Comparison of ENCODE assay signal across 28 cellular contexts in the genomic region with DNA sequence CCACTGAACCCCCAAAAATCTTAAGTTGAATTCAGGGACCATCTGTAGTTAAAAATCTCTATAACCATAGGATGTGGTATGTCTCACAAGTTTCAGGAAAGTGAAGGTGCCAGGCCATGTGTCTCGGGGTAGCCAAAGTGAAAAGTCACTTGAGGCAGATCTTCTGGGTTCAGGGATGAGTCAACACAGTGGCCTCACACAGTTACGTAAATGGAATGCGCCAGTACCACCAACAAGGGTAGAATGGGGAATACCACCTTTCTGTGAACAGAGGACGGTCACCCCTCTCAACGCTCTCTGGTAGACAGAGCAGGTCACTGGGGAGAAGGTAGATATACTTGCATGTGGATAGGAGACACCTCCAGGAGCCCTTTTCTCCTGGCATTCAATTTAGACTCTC.
DNase-seq lines count a peak whose midpoint lies in the region; ATAC-seq lines count a peak whose summit lies in the region.
"Had no signal": no experiment of that assay in that cellular context is flagged by ENCODE, and none has a peak within 500 bp of the region (broad histone marks: within the 10 kb centered on the region; RNA-seq: fewer than 3 reads in every experiment).

No MANE protein-coding gene starts in this region.

- intact Hi-C loops in activated CD4-positive, alpha-beta T cell treated with anti-CD3 and anti-CD28 coated beads for 36 hours (cut with DNase I, micrococcal nuclease): loop anchor here (1.0 to 2.0 kb wide), 3 partner anchors 12 to 32 kb away; no protein-coding TSS in a partner anchor
- intact Hi-C loops in naive thymus-derived CD4-positive, alpha-beta T cell (cut with micrococcal nuclease): no loop called here
- intact Hi-C loops in posterior cingulate gyrus (cut with DNase I): no loop called here

- H3K27me3 Mint-ChIP-seq in activated CD4-positive, alpha-beta T cell treated with anti-CD3 and anti-CD28 coated beads for 36 hours: no peaks in the 10 kb centered on the region
- H3K27me3 Mint-ChIP-seq in naive thymus-derived CD4-positive, alpha-beta T cell: no peaks in the 10 kb centered on the region
- H3K27me3 Mint-ChIP-seq: dendritic cell treated with granulocyte-macrophage colony-stimulating factor and Interleukin-4, amounts not matched to agents 40 ng/mL and 50 ng/mL, for 4 days had no signal

- no peak overlapping the region for H3K27ac ChIP-seq in naive thymus-derived CD4-positive, alpha-beta T cell (ENCODE audit: low read depth, low read length)
- H3K27ac ChIP-seq: body of pancreas, esophagus muscularis mucosa, KMS-11, Peyer's patch, right atrium auricular region had no signal

- H3K27ac Mint-ChIP-seq in activated CD4-positive, alpha-beta T cell treated with anti-CD3 and anti-CD28 coated beads for 36 hours: peak overlapping the region; percentile 82
- no peak overlapping the region for H3K27ac Mint-ChIP-seq in naive thymus-derived CD4-positive, alpha-beta T cell
- H3K27ac Mint-ChIP-seq: dendritic cell treated with granulocyte-macrophage colony-stimulating factor and Interleukin-4, amounts not matched to agents 40 ng/mL and 50 ng/mL, for 4 days; T-helper 2 cell treated with Interferon-gamma antibody and Interleukin-4, amounts not matched to agents 5 μg/mL and 100 μg/mL, for 36 hours had no signal

- CTCF ChIA-PET in activated CD4-positive, alpha-beta T cell treated with anti-CD3 and anti-CD28 coated beads for 36 hours (lab: Charles Lee): interaction anchor here (1.3 to 1.4 kb wide), 2 partner anchors 23 to 29 kb away, joined by 3 to 4 read pairs; no protein-coding TSS in a partner anchor
- CTCF ChIA-PET in naive thymus-derived CD4-positive, alpha-beta T cell (lab: Charles Lee): no interaction called here

- peaks cover 15% of the 10 kb centered on the region for H3K9me3 Mint-ChIP-seq in activated CD4-positive, alpha-beta T cell treated with anti-CD3 and anti-CD28 coated beads for 36 hours (ENCODE audit: low read depth)
- H3K9me3 Mint-ChIP-seq in naive thymus-derived CD4-positive, alpha-beta T cell: peaks cover 2 to 28% (median 6%) of the 10 kb centered on the region in 11 donors

- peaks cover 62% of the 10 kb centered on the region for H3K4me1 Mint-ChIP-seq in activated CD4-positive, alpha-beta T cell treated with anti-CD3 and anti-CD28 coated beads for 36 hours
- peaks cover 11 to 50% (median 33%) of the 10 kb centered on the region in 7 donors for H3K4me1 Mint-ChIP-seq in naive thymus-derived CD4-positive, alpha-beta T cell

- H3K27me3 ChIP-seq in naive thymus-derived CD4-positive, alpha-beta T cell (ENCODE audit: control insufficient read depth in 2 of 2, insufficient read depth in 2 of 2, low read length in 2 of 2): no peaks in the 10 kb centered on the region
- H3K27me3 ChIP-seq: body of pancreas, esophagus muscularis mucosa, Peyer's patch, right atrium auricular region had no signal

- ATAC-seq in activated CD4-positive, alpha-beta T cell treated with anti-CD3 and anti-CD28 coated beads for 36 hours: peak; percentile 71
- peak; percentile 38 for ATAC-seq in naive thymus-derived CD4-positive, alpha-beta T cell
- no peak for ATAC-seq in GM19463 (IDR thresholded peaks at IDR 0.05; ENCODE audit: unreplicated experiment)
- ATAC-seq: body of pancreas, left ventricle myocardium superior had no signal

- H3K4me1 ChIP-seq in naive thymus-derived CD4-positive, alpha-beta T cell (ENCODE audit: control insufficient read depth in 2 of 2, insufficient read depth in 2 of 2, low read length in 2 of 2): no peaks in the 10 kb centered on the region
- H3K4me1 ChIP-seq: body of pancreas, esophagus muscularis mucosa, Peyer's patch, right atrium auricular region had no signal

- H3K9me3 ChIP-seq in naive thymus-derived CD4-positive, alpha-beta T cell (ENCODE audit: control insufficient read depth in 2 of 3, low read length in 3 of 3): peaks cover 0 to 4% (median 0%) of the 10 kb centered on the region in 3 experiments

- no peak overlapping the region for H3K4me3 Mint-ChIP-seq in activated CD4-positive, alpha-beta T cell treated with anti-CD3 and anti-CD28 coated beads for 36 hours
- H3K4me3 Mint-ChIP-seq in naive thymus-derived CD4-positive, alpha-beta T cell: no peak overlapping the region
- H3K4me3 Mint-ChIP-seq: CD14-positive monocyte; dendritic cell treated with granulocyte-macrophage colony-stimulating factor and Interleukin-4, amounts not matched to agents 40 ng/mL and 50 ng/mL, for 4 days; T-helper 2 cell treated with Interferon-gamma antibody and Interleukin-4, amounts not matched to agents 5 μg/mL and 100 μg/mL, for 36 hours had no signal

- H3K4me3 ChIP-seq in naive thymus-derived CD4-positive, alpha-beta T cell (ENCODE audit: low read length): no peak overlapping the region
- H3K4me3 ChIP-seq: body of pancreas, esophagus muscularis mucosa, Peyer's patch, right atrium auricular region had no signal

- peaks cover 36% of the 10 kb centered on the region for H3K36me3 Mint-ChIP-seq in activated CD4-positive, alpha-beta T cell treated with anti-CD3 and anti-CD28 coated beads for 36 hours (ENCODE audit: low read depth)
- peaks cover 13 to 60% (median 46%) of the 10 kb centered on the region in 5 donors for H3K36me3 Mint-ChIP-seq in naive thymus-derived CD4-positive, alpha-beta T cell

- DNase-seq in activated CD4-positive, alpha-beta T cell treated with anti-CD3 and anti-CD28 coated beads for 36 hours: peak; percentile 64
- no peak for DNase-seq in activated CD4-positive, alpha-beta T cell treated with anti-CD3 and anti-CD28 coated beads for 4 hours
- DNase-seq in stimulated activated CD4-positive, alpha-beta T cell treated with anti-CD3 and anti-CD28 coated beads, Interleukin-1b, Interleukin-23, amount 100 ng/mL, for 48 hours: peak; percentile 44
- DNase-seq in stimulated activated CD4-positive, alpha-beta T cell treated with anti-CD3 and anti-CD28 coated beads, Interleukin-4, amount 100 ng/mL, for 24 hours: no peak
- DNase-seq in naive thymus-derived CD4-positive, alpha-beta T cell: no peak
- no peak for DNase-seq in activated effector memory CD4-positive, alpha-beta T cell treated with Interleukin-2 at 50 U/mL for 16 hours
- DNase-seq in posterior cingulate gyrus: no peak
- DNase-seq: 8988T, body of pancreas, foreskin fibroblast, HCEC 1CT, kidney, left ventricle myocardium superior, MM.1S, NCI-H1436 treated with DMSO at 0.1 percent for 48 hours, NCI-H2081 treated with DMSO at 0.1 percent for 48 hours, NCI-H748 treated with DMSO at 0.1 percent for 48 hours, Peyer's patch, SIG-M5, substantia nigra, trophoblast cell had no signal

- POLR2A ChIA-PET in activated CD4-positive, alpha-beta T cell treated with anti-CD3 and anti-CD28 coated beads for 36 hours (lab: Charles Lee): interaction anchor here (1.4 kb wide), 1 partner anchor 24 kb away, joined by 3 read pairs; no protein-coding TSS in a partner anchor
- POLR2A ChIA-PET in naive thymus-derived CD4-positive, alpha-beta T cell (lab: Charles Lee): no interaction called here

- no peaks in the 10 kb centered on the region for H3K36me3 ChIP-seq in naive thymus-derived CD4-positive, alpha-beta T cell (ENCODE audit: control insufficient read depth in 2 of 3, insufficient read depth in 3 of 3, low read length in 3 of 3)
- H3K36me3 ChIP-seq: esophagus muscularis mucosa, Peyer's patch, right atrium auricular region had no signal

Comparison
In these comparisons a context has a peak if more than half of its experiments do, and no peak if none do; other contexts are left out.
1. DNase-seq: peak in activated CD4-positive, alpha-beta T cell treated with anti-CD3 and anti-CD28 coated beads for 36 hours (single experiment) and stimulated activated CD4-positive, alpha-beta T cell treated with anti-CD3 and anti-CD28 coated beads, Interleukin-1b, Interleukin-23, amount 100 ng/mL, for 48 hours (single experiment); none in activated CD4-positive, alpha-beta T cell treated with anti-CD3 and anti-CD28 coated beads for 4 hours (0 of 2), stimulated activated CD4-positive, alpha-beta T cell treated with anti-CD3 and anti-CD28 coated beads, Interleukin-4, amount 100 ng/mL, for 24 hours (single experiment), naive thymus-derived CD4-positive, alpha-beta T cell (0 of 9), activated effector memory CD4-positive, alpha-beta T cell treated with Interleukin-2 at 50 U/mL for 16 hours (single experiment) and posterior cingulate gyrus (0 of 10).
2. intact Hi-C loops: an anchor here in activated CD4-positive, alpha-beta T cell treated with anti-CD3 and anti-CD28 coated beads for 36 hours (1.0 to 2.0 kb wide); none called in naive thymus-derived CD4-positive, alpha-beta T cell and posterior cingulate gyrus.